In genomic region chr2:27379840-27380625, GRCh38 we compare ENCODE assay signal across 8 cellular contexts. TPM values are rescaled to one million over a fixed set of nuclear protein-coding genes. Genes with fewer than 3 reads are reported as not detected.
DNase-seq lines count a peak whose midpoint lies in the region; ATAC-seq and TF ChIP-seq lines count a peak whose summit lies in the region.

No MANE protein-coding gene starts in this region.

- WGBS in lung, 2 donors = 1% methylated on average over 35 of the region's 35 CpGs

- DNase-seq in 8988T = peak; percentile 46
- DNase-seq in GM13977 (ENCODE audit: low spot score) = peak; percentile 45
- DNase-seq in HPDE6-E6E7 (ENCODE audit: extremely low spot score) = peak; percentile 44
- DNase-seq in T-helper 1 cell = peak in 3 of 5 donors; percentile 25 to 38 (median 37)
- DNase-seq in dorsolateral prefrontal cortex = peak in 8 of 10 donors; percentile 44 to 86 (median 64)
- peak; percentile 84 for DNase-seq in lung (ENCODE audit: low spot score)
- DNase-seq in stimulated activated naive CD4-positive, alpha-beta T cell (lab: John Stamatoyannopoulos, UW) = peak in 4 of 6 experiments; percentile 49 to 63 (median 54)
- no peak for DNase-seq in iPS-NIHi11 (ENCODE audit: low spot score)

- no peaks in the 10 kb centered on the region for H3K9me3 ChIP-seq in lung (ENCODE audit: control insufficient read depth in 2 of 2, insufficient read depth in 1 of 2, low read length in 1 of 2)

- peaks cover 19 to 58% of the 10 kb centered on the region in 2 donors for H3K36me3 ChIP-seq in lung (ENCODE audit: control insufficient read depth in 2 of 2, insufficient read depth in 2 of 2, low read length in 2 of 2)

- H3K27me3 ChIP-seq in dorsolateral prefrontal cortex = no peaks in the 10 kb centered on the region
- no peaks in the 10 kb centered on the region for H3K27me3 ChIP-seq in lung (ENCODE audit: control insufficient read depth, insufficient read depth)

- no peak for ATAC-seq in lung (ENCODE audit: insufficient read depth, low FRiP score)

- H3K4me3 ChIP-seq in dorsolateral prefrontal cortex = peak overlapping the region; percentile 47 to 99 (median 74)
- H3K4me3 ChIP-seq in lung = peak overlapping the region; percentile 62

- in situ Hi-C loops in GM13977 (cut with MboI; ENCODE audit: low pct_unique_long_range_greater_than_20kb, low sequenced_read_pairs, unreplicated experiment) = no loop called here

- H3K27ac ChIP-seq in dorsolateral prefrontal cortex (peak overlapping the region in 57 of 59 donors; percentile 7 to 97 (median 90)), lung (ENCODE audit: low read depth in 1 of 2, low read length in 1 of 2) (peak overlapping the region; percentile 88 to 93)

- no peak for TF ChIP-seq CTCF in GM13977 (IDR thresholded peaks at IDR 0.05; ENCODE audit: extremely low read depth, insufficient read depth, missing control alignments)
- TF ChIP-seq CTCF in dorsolateral prefrontal cortex (IDR thresholded peaks at IDR 0.05 in 54 of 56, conservative IDR thresholded peaks at IDR 0.05 in 2 of 56; ENCODE audit: low read depth in 1 of 56, partially characterized antibody in 56 of 56) = no peak
- no peak for TF ChIP-seq CTCF in lung (IDR thresholded peaks at IDR 0.05; ENCODE audit: control extremely low read depth, extremely low read depth)

- intact Hi-C loops in dorsolateral prefrontal cortex (cut with DNase I) = loop anchor here (1.0 to 10.0 kb wide), 6 partner anchors 9 to 245 kb away; partner anchors contain the start of genes PPM1G (in 2 of the 2), EIF2B4 (in 1 of the 2), IFT172 (in 1 of the 2) and NRBP1 (in 1 of the 2)

- peaks cover 4 to 5% of the 10 kb centered on the region in 2 donors for H3K4me1 ChIP-seq in lung (ENCODE audit: control insufficient read depth in 2 of 2, insufficient read depth in 2 of 2, low read length in 2 of 2)

RNA-seq across cellular contexts. Expression of gene ZNF513, which starts 0.5 kb away (rescaled TPM):
- total RNA-seq in dorsolateral prefrontal cortex (10 to 100 TPM; 13.9 to 41.1 (median 20.6) TPM), lung (10 to 100 TPM in 1 of 2 donors, 1 to 10 TPM in 1; 8.0 to 21.1 TPM)
- polyA plus RNA-seq in lung = 10 to 100 TPM; 21.6 to 22.2 TPM

RNA-seq across cellular contexts. Expression of gene SNX17, which starts 9.6 kb away (rescaled TPM):
- total RNA-seq in dorsolateral prefrontal cortex (100 to 1,000 TPM in 9 of 120 experiments, 10 to 100 TPM in 111; 62.9 to 106 (median 87.8) TPM), lung (100 to 1,000 TPM in 1 of 2 donors, 10 to 100 TPM in 1; 65.8 to 129 TPM)
- 100 to 1,000 TPM in 1 of 2 donors, 10 to 100 TPM in 1; 68.4 to 123 TPM for polyA plus RNA-seq in lung

RNA-seq across cellular contexts. Expression of gene EIF2B4, which starts 9.9 kb away (rescaled TPM):
- total RNA-seq in dorsolateral prefrontal cortex = 10 to 100 TPM; 24.0 to 55.0 (median 38.2) TPM
- 10 to 100 TPM; 19.6 to 37.3 TPM for total RNA-seq in lung
- 10 to 100 TPM; 37.3 to 55.4 TPM for polyA plus RNA-seq in lung

RNA-seq across cellular contexts. Expression of gene GTF3C2, which starts 23.5 kb away (rescaled TPM):
- total RNA-seq in dorsolateral prefrontal cortex (10 to 100 TPM; 37.3 to 76.0 (median 50.6) TPM), lung (10 to 100 TPM; 46.4 to 61.8 TPM)
- polyA plus RNA-seq in lung = 10 to 100 TPM; 28.7 to 41.0 TPM

RNA-seq across cellular contexts. Expression of gene PPM1G, which starts 29.4 kb away (rescaled TPM):
- total RNA-seq in dorsolateral prefrontal cortex (10 to 100 TPM; 25.7 to 47.4 (median 35.7) TPM), lung (10 to 100 TPM; 45.9 to 66.0 TPM)
- 10 to 100 TPM; 57.5 to 76.2 TPM for polyA plus RNA-seq in lung
